In the genomic region with DNA sequence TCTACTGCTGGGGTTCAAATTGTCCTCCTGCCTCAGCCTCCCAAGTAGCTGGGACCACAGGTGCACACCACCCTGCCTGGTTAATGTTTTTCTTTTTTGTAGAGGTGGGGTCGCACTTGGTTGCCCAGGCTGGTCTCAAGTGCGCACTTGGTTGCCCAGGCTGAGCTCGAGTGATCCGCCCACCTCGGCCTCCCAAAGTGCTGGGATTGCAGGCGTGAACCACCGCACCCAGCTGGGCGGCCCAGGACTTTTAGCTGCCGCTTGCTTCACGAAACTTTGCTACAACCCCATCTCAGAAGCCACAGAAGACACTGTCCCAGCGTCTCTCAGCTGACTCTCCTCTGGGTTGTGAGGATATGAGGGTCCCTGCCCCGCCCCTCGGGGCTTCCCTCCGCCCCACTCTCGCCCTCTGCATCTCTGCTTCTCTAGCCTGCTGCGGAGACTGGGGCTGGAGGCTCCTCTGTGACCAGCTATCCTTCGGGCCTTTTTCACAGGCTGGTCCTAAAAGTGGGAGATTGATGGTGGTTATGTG, we compare ENCODE assay signal across 19 cellular contexts. TPM values are rescaled to one million over a fixed set of nuclear protein-coding genes. Genes with fewer than 3 reads are reported as not detected.
DNase-seq lines count a peak whose midpoint lies in the region; ATAC-seq, FAIRE-seq and TF ChIP-seq lines count a peak whose summit lies in the region.
"Had no signal": no experiment of that assay in that cellular context is flagged by ENCODE, and none has a peak within 500 bp of the region (broad histone marks: within the 10 kb centered on the region; RNA-seq: fewer than 3 reads in every experiment).

No MANE protein-coding gene starts in this region.

- CTCF ChIA-PET in H1 (lab: Charles Lee; ENCODE audit: partially characterized antibody): interaction anchor here (0.7 to 6.7 kb wide), 13 partner anchors 8 to 142 kb away, joined by 3 to 64 read pairs (median 5); no protein-coding TSS in a partner anchor

- no peak overlapping the region for H2BK5ac ChIP-seq in H1 (ENCODE audit: low read depth, low read length)

- H3K79me1 ChIP-seq in H1 (ENCODE audit: low read depth, low read length): no peaks in the 10 kb centered on the region

- no peak overlapping the region for H4K5ac ChIP-seq in H1 (ENCODE audit: insufficient read length, low read depth, low read length)

- POLR2A ChIA-PET in H1 (lab: Charles Lee; ENCODE audit: partially characterized antibody): interaction anchor here (0.6 to 1.0 kb wide), 2 partner anchors 49 to 85 kb away, joined by 3 read pairs; a partner anchor contains a TSS

- H2AFZ ChIP-seq in H1 (ENCODE audit: low read length): no peak overlapping the region
- H2AFZ ChIP-seq: GM23338 had no signal

- no peaks in the 10 kb centered on the region for H3K9me3 ChIP-seq in H1 (ENCODE audit: insufficient read depth in 2 of 2, low read depth in 1 of 2, low read length in 1 of 2)

- DNase-seq in H7 (peak; percentile 22), H1 (ENCODE audit: low read depth in 1 of 2, low spot score in 2 of 2) (no peak), mesenteric fat pad (ENCODE audit: low spot score) (peak; percentile 72), GM19240 (ENCODE audit: insufficient read length, low spot score) (no peak)
- DNase-seq in stimulated activated naive B cell treated with anti-CD40 and anti-IgM and Interleukin-4, amounts not matched to agents 10 μg/mL and 1 μg/mL and 100 μg/mL, for 72 hours: no peak
- no peak for DNase-seq in stimulated activated CD8-positive, alpha-beta memory T cell treated with anti-CD3 and anti-CD28 coated beads, Interleukin-4, amount 100 ng/mL, for 48 hours
- DNase-seq in activated CD4-positive, alpha-beta T cell treated with anti-CD3 and anti-CD28 coated beads, Interleukin-2, amount 50 U/mL, for 1 hour: no peak
- DNase-seq: C1 segment of cervical spinal cord; Calu3; CD4-positive, alpha-beta memory T cell; COR-L47; DMS53; DMS79 treated with DMSO at 0.1 percent for 48 hours; GF-D8; HCEC 1CT had no signal

- no peak for FAIRE-seq in H1 (lab: Jason Lieb, UNC)
- FAIRE-seq: GM12891, GM19239, H54 had no signal

- 92% methylated on average over 17 of the region's 17 CpGs; no CpG with 5 or more reads in 1 of the 2 experiments for WGBS in H1 (ENCODE audit: extremely low coverage in 1 of 2, insufficient coverage in 1 of 2, insufficient read length in 1 of 2, insufficient replicate concordance in 2 of 2, low coverage in 1 of 2, low lambda C conversion rate in 2 of 2, missing lambda C conversion rate in 1 of 2), 2 experiments

- no peak overlapping the region for H3K9ac ChIP-seq in H1 (replicated peaks in 1 of 4; ENCODE audit: extremely low read depth in 1 of 4, low read depth in 3 of 4, low read length in 3 of 4)

- H3K27me3 Mint-ChIP-seq in stimulated activated naive B cell treated with anti-CD40 and anti-IgM and Interleukin-4, amounts not matched to agents 10 μg/mL and 1 μg/mL and 100 μg/mL, for 72 hours: peaks cover 56 to 71% of the 10 kb centered on the region in 2 donors

- no peak for TF ChIP-seq EP300 in H1 (IDR thresholded peaks at IDR 0.05; ENCODE audit: borderline replicate concordance in 1 of 2, low read depth in 2 of 2, low read length in 2 of 2)

- no peak overlapping the region for H3K27ac ChIP-seq in H1 (ENCODE audit: low read depth, low read length)

- no peak for TF ChIP-seq RAD21 in H1 (IDR thresholded peaks at IDR 0.05 in 1 of 2, conservative IDR thresholded peaks at IDR 0.05 in 1 of 2; ENCODE audit: low read depth in 2 of 2, low read length in 2 of 2)

- H3K23ac ChIP-seq in H1 (ENCODE audit: insufficient read length): no peak overlapping the region

- no peaks in the 10 kb centered on the region for H3K4me1 ChIP-seq in H1 (replicated peaks in 1 of 4; ENCODE audit: control insufficient read depth in 3 of 4, insufficient read depth in 4 of 4, low read length in 3 of 4)

- TF ChIP-seq CTCF in H1 (IDR thresholded peaks at IDR 0.05; ENCODE audit: control extremely low read depth in 1 of 3, insufficient read depth in 1 of 3, low read depth in 1 of 3, low read length in 3 of 3): no peak

- H3K27me3 ChIP-seq in H7 (ENCODE audit: control insufficient read depth, insufficient read depth, low read length) (no peaks in the 10 kb centered on the region; the same call in 1 of the 2 replicates), H1 (replicated peaks in 1 of 4; ENCODE audit: control insufficient read depth in 3 of 4, extremely low read depth in 1 of 4, insufficient read depth in 3 of 4, low read length in 3 of 4) (peaks cover 0 to 3% (median 0%) of the 10 kb centered on the region in 4 experiments; a peak in 1 of 7 replicates)

- H4K8ac ChIP-seq in H1 (ENCODE audit: extremely low read depth, insufficient read depth, low read length): 0 out of 2 replicates have a peak overlapping the region, but pooled peaks have one; percentile 21

- no peak overlapping the region for H2BK20ac ChIP-seq in H1 (ENCODE audit: low read length)

- no peak overlapping the region for H2AK5ac ChIP-seq in H1 (ENCODE audit: low read depth, low read length)

- no peak overlapping the region for H3K4me3 Mint-ChIP-seq in stimulated activated naive B cell treated with anti-CD40 and anti-IgM and Interleukin-4, amounts not matched to agents 10 μg/mL and 1 μg/mL and 100 μg/mL, for 72 hours
- H3K4me3 Mint-ChIP-seq: CD4-positive, alpha-beta memory T cell; GM23338 had no signal

- no peak for TF ChIP-seq POLR2A in H1 (IDR thresholded peaks at IDR 0.05; ENCODE audit: control extremely low read depth in 1 of 2, low read depth in 2 of 2, low read length in 2 of 2)

- H3K9me3 Mint-ChIP-seq in stimulated activated naive B cell treated with anti-CD40 and anti-IgM and Interleukin-4, amounts not matched to agents 10 μg/mL and 1 μg/mL and 100 μg/mL, for 72 hours: peaks cover 0 to 3% of the 10 kb centered on the region in 2 donors

- H3K36me3 ChIP-seq in H7 (replicated peaks; ENCODE audit: control insufficient read depth, insufficient read depth, low read length) (no peaks in the 10 kb centered on the region), H1 (ENCODE audit: control insufficient read depth in 2 of 4, insufficient read depth in 4 of 4, low read length in 3 of 4) (no peaks in the 10 kb centered on the region)

- H2BK120ac ChIP-seq in H1 (replicated peaks; ENCODE audit: low read depth, low read length): no peak overlapping the region

- no peak for ATAC-seq in stimulated activated naive B cell treated with anti-CD40 and anti-IgM and Interleukin-4, amounts not matched to agents 10 μg/mL and 1 μg/mL and 100 μg/mL, for 72 hours (replicated peaks)

- H3K56ac ChIP-seq in H1 (replicated peaks; ENCODE audit: insufficient read length, low read depth, low read length): no peak overlapping the region

- H3K4me3 ChIP-seq in H7 (ENCODE audit: insufficient read depth, low read depth, low read length) (no peak overlapping the region), H1 (ENCODE audit: extremely low read depth in 1 of 4, insufficient read depth in 2 of 4, low read depth in 3 of 4, low read length in 4 of 4) (no peak overlapping the region)
- H3K4me3 ChIP-seq: GM23338 had no signal

- H3K36me3 Mint-ChIP-seq in stimulated activated naive B cell treated with anti-CD40 and anti-IgM and Interleukin-4, amounts not matched to agents 10 μg/mL and 1 μg/mL and 100 μg/mL, for 72 hours: no peaks in the 10 kb centered on the region

- peak overlapping the region; percentile 48 for H3K27ac Mint-ChIP-seq in stimulated activated naive B cell treated with anti-CD40 and anti-IgM and Interleukin-4, amounts not matched to agents 10 μg/mL and 1 μg/mL and 100 μg/mL, for 72 hours
- H3K27ac Mint-ChIP-seq: GM23338 had no signal

- no peak overlapping the region for H2BK12ac ChIP-seq in H1 (ENCODE audit: low read depth, low read length)

- H3K79me2 ChIP-seq in H1 (ENCODE audit: control insufficient read depth in 1 of 2, insufficient read depth in 2 of 2, low read length in 2 of 2): no peaks in the 10 kb centered on the region

- no peak overlapping the region for H2BK15ac ChIP-seq in H1 (ENCODE audit: low read length)

- no peak overlapping the region for H3K18ac ChIP-seq in H1 (ENCODE audit: extremely low read depth, low read length)

- no peak overlapping the region for H3K4me2 ChIP-seq in H1 (ENCODE audit: insufficient read depth in 1 of 2, low read depth in 2 of 2, low read length in 2 of 2)
- H3K4me2 ChIP-seq: GM23338 had no signal

- H3K14ac ChIP-seq in H1 (ENCODE audit: insufficient read length): no peak overlapping the region

- peaks cover 0 to 5% of the 10 kb centered on the region in 2 donors for H3K4me1 Mint-ChIP-seq in stimulated activated naive B cell treated with anti-CD40 and anti-IgM and Interleukin-4, amounts not matched to agents 10 μg/mL and 1 μg/mL and 100 μg/mL, for 72 hours

- H4K20me1 ChIP-seq in H1 (replicated peaks in 1 of 2; ENCODE audit: control insufficient read depth in 1 of 2, insufficient read depth in 2 of 2, low read length in 2 of 2): peaks cover 0 to 1% of the 10 kb centered on the region in 2 experiments

- no peak overlapping the region for H4K91ac ChIP-seq in H1 (replicated peaks; ENCODE audit: insufficient read length, low read length)

- H3K23me2 ChIP-seq in H1 (ENCODE audit: low read depth, low read length): 0 out of 2 replicates have a peak, but pooled peaks cover 1% of the 10 kb centered on the region

- no peak overlapping the region for H3K4ac ChIP-seq in H1 (replicated peaks; ENCODE audit: insufficient read length, low read depth, low read length)

TF ChIP-seq in H1, 55 proteins besides CTCF, POLR2A, EP300 and RAD21 (continues in another document):
- TF ChIP-seq FOSL1 (IDR thresholded peaks at IDR 0.05; ENCODE audit: insufficient read depth, low read depth, low read length) (no peak), RNF2 (IDR thresholded peaks at IDR 0.05; ENCODE audit: borderline replicate concordance, low read depth, low read length, missing control alignments, poor library complexity, severe bottlenecking) (no peak), POLR2AphosphoS5 (IDR thresholded peaks at IDR 0.05; ENCODE audit: low read depth, low read length) (no peak), CTBP2 (IDR thresholded peaks at IDR 0.05; ENCODE audit: borderline replicate concordance, insufficient read depth, insufficient read length, low read length) (no peak)
- TF ChIP-seq, protein P1, sequence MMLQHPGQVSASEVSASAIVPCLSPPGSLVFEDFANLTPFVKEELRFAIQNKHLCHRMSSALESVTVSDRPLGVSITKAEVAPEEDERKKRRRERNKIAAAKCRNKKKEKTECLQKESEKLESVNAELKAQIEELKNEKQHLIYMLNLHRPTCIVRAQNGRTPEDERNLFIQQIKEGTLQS (IDR thresholded peaks at IDR 0.05; ENCODE audit: insufficient read depth, low read depth, low read length): no peak

RNA-seq across cellular contexts. Expression of a gene that starts 48.8 kb away (rescaled TPM):
- 6.4 and 6.6 TPM in 2 replicates for total RNA-seq in H7 (2014; rRNA removed; shearing (Covaris generic))
- total RNA-seq in H1 (2021; fragmentation: NEBNext Ultra II Directional; extraction: Animal tissue kit (Norgen Biotek cat#: 25700)): 3.2 and 4.0 TPM in 2 replicates
- polyA plus RNA-seq in H1 (2011; rRNA removed): 1.8 and 3.6 TPM in 2 replicates
- polyA plus RNA-seq in H1 (2011; cell fraction: cytosol; rRNA removed): 3.5 TPM
- polyA plus RNA-seq in H1 (2011; cell fraction: nucleus; rRNA removed): 5.3 TPM
- 0.79 to 2.9 TPM (median 2.4 TPM) in 4 replicates for polyA plus RNA-seq in H1 (2012, experiment 1 of 2)
- polyA plus RNA-seq in H1 (2012, experiment 2 of 2): 1.8 TPM
- 2.0 TPM for polyA plus RNA-seq in H1 (2013, experiment 1 of 2)
- polyA plus RNA-seq in H1 (2013, experiment 2 of 2): 1.9 TPM
- polyA minus RNA-seq in H1 (2011; rRNA and poly(A)+ RNA removed): 1.9 and 3.6 TPM in 2 replicates
- polyA minus RNA-seq in H1 (2011; cell fraction: cytosol; rRNA and poly(A)+ RNA removed): 13.8 TPM
- polyA minus RNA-seq in H1 (2011; cell fraction: nucleus; rRNA and poly(A)+ RNA removed): 6.5 TPM
- 16.9 TPM for total RNA-seq in mesenteric fat pad

Comparison
In these comparisons a context has a peak if more than half of its experiments do, and no peak if none do; other contexts are left out.
1. DNase-seq: peak in H7 (single experiment) and mesenteric fat pad (single experiment); none in H1 (0 of 2), stimulated activated naive B cell treated with anti-CD40 and anti-IgM and Interleukin-4, amounts not matched to agents 10 μg/mL and 1 μg/mL and 100 μg/mL, for 72 hours (single experiment), GM19240 (single experiment), stimulated activated CD8-positive, alpha-beta memory T cell treated with anti-CD3 and anti-CD28 coated beads, Interleukin-4, amount 100 ng/mL, for 48 hours (single experiment) and activated CD4-positive, alpha-beta T cell treated with anti-CD3 and anti-CD28 coated beads, Interleukin-2, amount 50 U/mL, for 1 hour (single experiment).